In genomic region chr6:39958947-39959346, GRCh38 we compare ENCODE assay signal across 28 cellular contexts. TPM values are rescaled to one million over a fixed set of nuclear protein-coding genes. Genes with fewer than 3 reads are reported as not detected.
"Had no signal": no experiment of that assay in that cellular context is flagged by ENCODE, and none has a peak within 500 bp of the region (broad histone marks: within the 10 kb centered on the region; RNA-seq: fewer than 3 reads in every experiment).

No MANE protein-coding gene starts in this region.

- H3K9me3 Mint-ChIP-seq: activated naive CD4-positive, alpha-beta T cell treated with anti-CD3 and anti-CD28 coated beads for 36 hours; activated naive CD4-positive, alpha-beta T cell treated with anti-CD3 and anti-CD28 coated beads, Interleukin-2, amount 50 U/mL, for 72 hours; activated T-helper 1 cell treated with anti-CD3 and anti-CD28 coated beads, Interleukin-12 subunit alpha, Interleukin-12 subunit beta, Interleukin-2, Interleukin-4 antibody, amounts not matched to agents 30 ng/mL and 10 ng/mL and 1 ng/mL, durations not matched to agents 14 hours and 24 hours and 36 hours had no signal

- DNase-seq: activated B cell treated with CpG ODN at 0.5 μM for 24 hours; activated CD4-positive, alpha-beta memory T cell treated with anti-CD3 and anti-CD28 coated beads for 36 hours; activated CD4-positive, alpha-beta T cell treated with anti-CD3 and anti-CD28 coated beads for 4 hours; activated CD4-positive, alpha-beta T cell treated with anti-CD3 and anti-CD28 coated beads, Interleukin-2, amount 50 U/mL, for 1 hour; activated CD4-positive, CD25-positive, alpha-beta regulatory T cell treated with anti-CD3 and anti-CD28 coated beads, Interleukin-2, amount 50 U/mL, for 72 hours; activated CD8-positive, alpha-beta memory T cell treated with anti-CD3 and anti-CD28 coated beads, Interleukin-2, amount 50 U/mL, for 4 hours; activated gamma-delta T cell treated with Interleukin-2 at 50 U/mL for 16 hours; activated naive CD4-positive, alpha-beta T cell treated with anti-CD3 and anti-CD28 coated beads for 36 hours; activated T-cell treated with anti-CD3 and anti-CD28 coated beads for 4 hours; activated T-cell treated with anti-CD3 and anti-CD28 coated beads, Interleukin-2, amount 50 U/mL, for 4 hours; adrenal gland; body of pancreas; NCI-H1092 treated with DMSO at 0.1 percent for 48 hours; NCI-H1417; NCI-H146; NCI-H187; NCI-H2029 treated with DMSO at 0.1 percent for 48 hours; NCI-H2107; NCI-H226; NCI-H446 treated with DMSO at 0.1 percent for 48 hours; PC-9; Right ventricle myocardium superior; SW 1271; T-helper 1 cell; T-helper 2 cell; T-helper 9 cell had no signal

- H3K36me3 Mint-ChIP-seq: activated CD4-positive, alpha-beta memory T cell treated with anti-CD3 and anti-CD28 coated beads for 36 hours; activated naive CD4-positive, alpha-beta T cell treated with anti-CD3 and anti-CD28 coated beads, Interleukin-2, amount 50 U/mL, for 72 hours had no signal

- H3K4me3 Mint-ChIP-seq: activated B cell treated with CpG ODN at 0.5 μM for 24 hours; activated CD4-positive, alpha-beta memory T cell treated with anti-CD3 and anti-CD28 coated beads for 36 hours; activated naive CD4-positive, alpha-beta T cell treated with anti-CD3 and anti-CD28 coated beads for 36 hours; activated T-cell treated with anti-CD3 and anti-CD28 coated beads, Interleukin-2, amount 50 U/mL, for 4 hours; activated T-helper 1 cell treated with anti-CD3 and anti-CD28 coated beads, Interleukin-12 subunit alpha, Interleukin-12 subunit beta, Interleukin-2, Interleukin-4 antibody, amounts not matched to agents 30 ng/mL and 10 ng/mL and 1 ng/mL, durations not matched to agents 14 hours and 24 hours and 36 hours had no signal

- H3K4me1 Mint-ChIP-seq: activated B cell treated with CpG ODN at 0.5 μM for 24 hours had no signal

- H3K27ac Mint-ChIP-seq: activated B cell treated with CpG ODN at 0.5 μM for 24 hours; activated CD4-positive, alpha-beta memory T cell treated with anti-CD3 and anti-CD28 coated beads for 36 hours; activated naive CD4-positive, alpha-beta T cell treated with anti-CD3 and anti-CD28 coated beads for 36 hours; activated naive CD4-positive, alpha-beta T cell treated with anti-CD3 and anti-CD28 coated beads, Interleukin-2, amount 50 U/mL, for 72 hours; activated T-helper 1 cell treated with anti-CD3 and anti-CD28 coated beads, Interleukin-12 subunit alpha, Interleukin-12 subunit beta, Interleukin-2, Interleukin-4 antibody, amounts not matched to agents 30 ng/mL and 10 ng/mL and 1 ng/mL, durations not matched to agents 14 hours and 24 hours and 36 hours had no signal

RNA-seq across cellular contexts. Expression of gene MOCS1, which starts 24.7 kb away (rescaled TPM):
- total RNA-seq: PC-9 had no signal
